11 cellular contexts compared by ENCODE assay signal in genomic region chr15:92949604-92950249, GRCh38. TPM values are rescaled to one million over a fixed set of nuclear protein-coding genes. Genes with fewer than 3 reads are reported as not detected.
DNase-seq lines count a peak whose midpoint lies in the region; ATAC-seq, FAIRE-seq and TF ChIP-seq lines count a peak whose summit lies in the region.
"Had no signal": no experiment of that assay in that cellular context is flagged by ENCODE, and none has a peak within 500 bp of the region (broad histone marks: within the 10 kb centered on the region; RNA-seq: fewer than 3 reads in every experiment).

No MANE protein-coding gene starts in this region.

- intact Hi-C loops in activated CD4-positive, alpha-beta T cell treated with anti-CD3 and anti-CD28 coated beads for 36 hours (cut with DNase I, micrococcal nuclease): loop anchor here in 1 of 2 experiments (5.0 kb wide), 1 partner anchor 68 kb away; no protein-coding TSS in a partner anchor
- intact Hi-C loops in kidney (cut with DNase I): no loop called here

- TF ChIP-seq CTCF in Loucy (conservative IDR thresholded peaks at IDR 0.05; ENCODE audit: low read length) (no peak), endodermal cell (conservative IDR thresholded peaks at IDR 0.05) (no peak), osteocyte (IDR thresholded peaks at IDR 0.05) (no peak), kidney (IDR thresholded peaks at IDR 0.05; ENCODE audit: borderline replicate concordance, extremely low read depth, insufficient read depth) (no peak)

- no peaks in the 10 kb centered on the region for H3K4me1 ChIP-seq in Loucy (ENCODE audit: insufficient read depth, low read length, poor library complexity, severe bottlenecking)
- H3K4me1 ChIP-seq in endodermal cell (ENCODE audit: control insufficient read depth, insufficient read depth, low read length): no peaks in the 10 kb centered on the region
- no peaks in the 10 kb centered on the region for H3K4me1 ChIP-seq in kidney (ENCODE audit: control insufficient read depth in 1 of 2, insufficient read depth in 1 of 2, low read depth in 1 of 2, low read length in 2 of 2)
- H3K4me1 ChIP-seq: vagina had no signal

- H3K4me3 ChIP-seq in Loucy (ENCODE audit: low read length, poor library complexity, severe bottlenecking) (no peak overlapping the region), endodermal cell (ENCODE audit: low read length) (peak overlapping the region; percentile 68), kidney (ENCODE audit: low read length in 2 of 2) (no peak overlapping the region)
- H3K4me3 ChIP-seq: vagina had no signal

- no peak overlapping the region for H3K4me3 Mint-ChIP-seq in activated CD4-positive, alpha-beta T cell treated with anti-CD3 and anti-CD28 coated beads for 36 hours
- H3K4me3 Mint-ChIP-seq in endodermal cell: no peak overlapping the region
- H3K4me3 Mint-ChIP-seq in osteocyte (ENCODE audit: unreplicated experiment): no peak overlapping the region
- H3K4me3 Mint-ChIP-seq: mesothelial cell of epicardium had no signal

- H3K27ac Mint-ChIP-seq in activated CD4-positive, alpha-beta T cell treated with anti-CD3 and anti-CD28 coated beads for 36 hours: peak overlapping the region; percentile 74
- H3K27ac Mint-ChIP-seq in endodermal cell (peak overlapping the region; percentile 53), osteocyte (ENCODE audit: unreplicated experiment) (peak overlapping the region; percentile 32)
- H3K27ac Mint-ChIP-seq: mesothelial cell of epicardium had no signal

- H3K9me3 ChIP-seq in Loucy (ENCODE audit: insufficient read depth, low read depth, low read length) (peaks cover 17% of the 10 kb centered on the region; the same call in 1 of the 2 replicates), endodermal cell (ENCODE audit: control insufficient read depth, low read length) (peaks cover 62% of the 10 kb centered on the region), kidney (ENCODE audit: control insufficient read depth in 1 of 2, low read length in 2 of 2) (peaks cover 6 to 17% of the 10 kb centered on the region in 2 donors)

- H3K9ac ChIP-seq in Loucy (ENCODE audit: low read depth, low read length, poor library complexity, severe bottlenecking) (peak overlapping the region; percentile 28), endodermal cell (ENCODE audit: extremely low read depth, low read length, poor library complexity, severe bottlenecking) (no peak overlapping the region), kidney (ENCODE audit: low read length in 2 of 2) (no peak overlapping the region)

- CTCF ChIA-PET in activated CD4-positive, alpha-beta T cell treated with anti-CD3 and anti-CD28 coated beads for 36 hours (lab: Charles Lee): interaction anchor here (1.5 kb wide), 1 partner anchor 72 kb away, joined by 3 read pairs; no protein-coding TSS in a partner anchor

- H3K36me3 Mint-ChIP-seq in activated CD4-positive, alpha-beta T cell treated with anti-CD3 and anti-CD28 coated beads for 36 hours (ENCODE audit: low read depth): peaks cover 81% of the 10 kb centered on the region
- H3K36me3 Mint-ChIP-seq in endodermal cell (ENCODE audit: low read depth): peaks cover 88% of the 10 kb centered on the region
- H3K36me3 Mint-ChIP-seq in osteocyte (ENCODE audit: unreplicated experiment): peaks cover 77% of the 10 kb centered on the region

- peaks cover 97% of the 10 kb centered on the region for H3K36me3 ChIP-seq in Loucy (ENCODE audit: insufficient read depth, low read length)
- H3K36me3 ChIP-seq in endodermal cell (ENCODE audit: control insufficient read depth, insufficient read depth, low read length): peaks cover 99% of the 10 kb centered on the region
- peaks cover 55 to 67% of the 10 kb centered on the region in 2 donors for H3K36me3 ChIP-seq in kidney (ENCODE audit: control insufficient read depth in 1 of 2, insufficient read depth in 2 of 2, low read length in 2 of 2)

- DNase-seq in activated CD4-positive, alpha-beta T cell treated with anti-CD3 and anti-CD28 coated beads for 36 hours: no peak
- DNase-seq in activated CD4-positive, alpha-beta T cell treated with anti-CD3 and anti-CD28 coated beads for 48 hours: no peak
- no peak for DNase-seq in endodermal cell
- DNase-seq in osteocyte (ENCODE audit: extremely low spot score, unreplicated experiment): no peak
- no peak for DNase-seq in AG08395 (ENCODE audit: low spot score)
- no peak for DNase-seq in kidney

- no peaks in the 10 kb centered on the region for H3K4me1 Mint-ChIP-seq in activated CD4-positive, alpha-beta T cell treated with anti-CD3 and anti-CD28 coated beads for 36 hours
- H3K4me1 Mint-ChIP-seq in endodermal cell (no peaks in the 10 kb centered on the region), osteocyte (ENCODE audit: unreplicated experiment) (no peaks in the 10 kb centered on the region)
- H3K4me1 Mint-ChIP-seq: mesothelial cell of epicardium had no signal

- H2AFZ ChIP-seq in Loucy (ENCODE audit: low read length): no peak overlapping the region

- H3F3A ChIP-seq in Loucy (ENCODE audit: low read depth): no peaks in the 10 kb centered on the region

- no peaks in the 10 kb centered on the region for H3K9me2 ChIP-seq in Loucy (replicated peaks; ENCODE audit: low read depth, low read length)

- no peak overlapping the region for H3K27ac ChIP-seq in endodermal cell (ENCODE audit: low read depth, low read length)
- no peak overlapping the region for H3K27ac ChIP-seq in kidney (ENCODE audit: low read depth in 2 of 2, low read length in 2 of 2)
- H3K27ac ChIP-seq: vagina had no signal

- POLR2A ChIA-PET in activated CD4-positive, alpha-beta T cell treated with anti-CD3 and anti-CD28 coated beads for 36 hours (lab: Charles Lee): no interaction called here

- no peak overlapping the region for H3K4me2 ChIP-seq in Loucy (ENCODE audit: low read depth, low read length, poor library complexity, severe bottlenecking)

- no peaks in the 10 kb centered on the region for H3K79me2 ChIP-seq in Loucy (ENCODE audit: insufficient read depth, low read length)

- peaks cover 31% of the 10 kb centered on the region for H3K9me3 Mint-ChIP-seq in activated CD4-positive, alpha-beta T cell treated with anti-CD3 and anti-CD28 coated beads for 36 hours (ENCODE audit: low read depth)
- H3K9me3 Mint-ChIP-seq in endodermal cell (peaks cover 38% of the 10 kb centered on the region), osteocyte (ENCODE audit: unreplicated experiment) (peaks cover 17% of the 10 kb centered on the region)

- no peak for FAIRE-seq in kidney (lab: Jason Lieb, UNC)
- FAIRE-seq: GM19239 had no signal

- no peaks in the 10 kb centered on the region for H3K27me3 ChIP-seq in Loucy (ENCODE audit: insufficient read depth, low read length, poor library complexity, severe bottlenecking)
- H3K27me3 ChIP-seq in endodermal cell (ENCODE audit: control insufficient read depth, insufficient read depth, low read length, poor library complexity, severe bottlenecking): no peaks in the 10 kb centered on the region
- H3K27me3 ChIP-seq: vagina had no signal

- no peaks in the 10 kb centered on the region for H3K27me3 Mint-ChIP-seq in activated CD4-positive, alpha-beta T cell treated with anti-CD3 and anti-CD28 coated beads for 36 hours
- H3K27me3 Mint-ChIP-seq in endodermal cell (ENCODE audit: insufficient read depth): no peaks in the 10 kb centered on the region
- H3K27me3 Mint-ChIP-seq in osteocyte (ENCODE audit: unreplicated experiment): no peaks in the 10 kb centered on the region

- WGBS in endodermal cell (ENCODE audit: insufficient coverage in 1 of 2, insufficient read length in 1 of 2), 2 experiments: 94 to 97% methylated on average over 7 to 10 of the region's 10 CpGs

- H4K20me1 ChIP-seq in Loucy (ENCODE audit: insufficient read depth, low read length, poor library complexity, severe bottlenecking): peaks cover 6% of the 10 kb centered on the region

- ATAC-seq in activated CD4-positive, alpha-beta T cell treated with anti-CD3 and anti-CD28 coated beads for 36 hours: no peak
- ATAC-seq in GM21515 (IDR thresholded peaks at IDR 0.05; ENCODE audit: unreplicated experiment): no peak

RNA-seq across cellular contexts. Expression of gene CHD2, which starts 49.6 kb away (rescaled TPM):
- 100 to 1,000 TPM; 118 to 149 TPM for total RNA-seq in activated CD4-positive, alpha-beta T cell treated with anti-CD3 and anti-CD28 coated beads for 36 hours
- total RNA-seq in endodermal cell (100 to 1,000 TPM; 116 to 127 TPM), osteocyte (89.9 and 102 TPM in 2 replicates), kidney (137 TPM)
- polyA plus RNA-seq in endodermal cell (2013, experiment 1 of 2): 56.2 TPM
- 46.7 TPM for polyA plus RNA-seq in endodermal cell (2013, experiment 2 of 2)
- 22.5 TPM for polyA plus RNA-seq in kidney (ENCODE audit: insufficient read depth, low read depth, low replicate concordance)
